In the genomic region with DNA sequence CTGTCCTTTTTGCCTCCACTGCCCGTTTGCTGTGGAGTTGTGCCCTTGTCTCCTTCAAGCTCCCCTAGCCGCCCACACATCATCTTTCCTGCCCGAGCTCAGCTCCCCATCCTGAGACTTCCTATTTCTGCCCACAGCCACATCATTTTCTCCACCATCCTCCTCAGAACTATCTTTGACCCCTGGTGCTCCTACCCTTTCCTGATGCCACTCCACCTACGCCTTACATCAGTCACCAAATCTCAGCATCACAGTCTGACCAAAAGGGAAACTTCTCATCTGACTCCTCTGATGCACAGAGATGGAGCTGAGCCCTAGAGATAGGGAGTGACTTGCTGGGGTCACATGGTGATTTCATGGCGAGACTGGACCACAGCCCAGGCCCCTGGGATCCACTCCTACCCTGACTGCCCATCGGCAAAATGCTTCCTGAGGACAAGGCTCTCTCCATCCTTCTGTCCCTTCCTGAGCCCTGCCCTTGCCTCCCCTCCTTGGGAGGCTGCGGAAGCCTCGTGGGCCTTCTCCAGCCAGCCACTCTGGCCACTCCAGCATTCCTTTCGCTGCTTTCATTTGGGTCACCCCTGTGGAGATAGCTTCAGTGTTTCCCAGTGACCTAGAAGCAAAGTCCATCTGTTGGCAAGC, we compare ENCODE assay signal across 7 cellular contexts. TPM values are rescaled to one million over a fixed set of nuclear protein-coding genes. Genes with fewer than 3 reads are reported as not detected.
A peak's percentile ranks its signal among the peaks of the same experiment; 100 is the strongest.
DNase-seq lines count a peak whose midpoint lies in the region; ATAC-seq and TF ChIP-seq lines count a peak whose summit lies in the region.
"Not testable (repeated sequence)": the region's sequence is repeated elsewhere in the genome, so short reads cannot be mapped to it uniquely, and the experiment has no call there.

No MANE protein-coding gene starts in this region.

- DNase-seq in activated CD4-positive, alpha-beta memory T cell treated with anti-CD3 and anti-CD28 coated beads for 36 hours, result peak; percentile 68
- peak; percentile 58 for DNase-seq in activated naive CD4-positive, alpha-beta T cell treated with anti-CD3 and anti-CD28 coated beads for 36 hours
- not testable (repeated sequence) for DNase-seq in central memory CD8-positive, alpha-beta T cell (ENCODE audit: low spot score in 2 of 2); memory B cell (ENCODE audit: low spot score in 2 of 2)

- not testable (repeated sequence) for H2AFZ ChIP-seq in SU-DHL-6 (ENCODE audit: low read depth, low read length, severe bottlenecking)

- peaks cover 73% of the 10 kb centered on the region for H3K4me1 ChIP-seq in DOHH2 (ENCODE audit: control insufficient read depth, low read length)

- not testable (repeated sequence) for H3K4me3 Mint-ChIP-seq in activated CD4-positive, alpha-beta memory T cell treated with anti-CD3 and anti-CD28 coated beads for 36 hours; activated naive CD4-positive, alpha-beta T cell treated with anti-CD3 and anti-CD28 coated beads for 36 hours; central memory CD8-positive, alpha-beta T cell; memory B cell; stimulated activated memory B cell treated with anti-CD40 and anti-IgM and Interleukin-4, amounts not matched to agents 10 μg/mL and 1 μg/mL and 100 μg/mL, for 72 hours

- H3K4me2 ChIP-seq in DOHH2 (ENCODE audit: low read length) (peak overlapping the region; percentile 37), SU-DHL-6 (ENCODE audit: low read depth, low read length, poor library complexity, severe bottlenecking) (peak overlapping the region; percentile 11)

- H4K20me1 ChIP-seq in DOHH2 (ENCODE audit: control insufficient read depth, insufficient read depth, low read depth, low read length); SU-DHL-6 (ENCODE audit: low read depth, low read length): not testable (repeated sequence)

- not testable (repeated sequence) for H3K4me3 ChIP-seq in DOHH2 (ENCODE audit: low read length); SU-DHL-6 (ENCODE audit: insufficient read depth, low read length, poor library complexity, severe bottlenecking)

- H3K9ac ChIP-seq in SU-DHL-6 (ENCODE audit: low read length), result peak overlapping the region; percentile 52

- not testable (repeated sequence) for ATAC-seq in central memory CD8-positive, alpha-beta T cell (replicated peaks; ENCODE audit: extremely low read depth, poor library complexity, severe bottlenecking); memory B cell (ENCODE audit: low read depth)
- peak; percentile 53 for ATAC-seq in stimulated activated memory B cell treated with anti-CD40 and anti-IgM and Interleukin-4, amounts not matched to agents 10 μg/mL and 1 μg/mL and 100 μg/mL, for 72 hours

- H3K27ac ChIP-seq in DOHH2 (ENCODE audit: low read depth, low read length) (peak overlapping the region; percentile 14; the same call in 1 of the 2 replicates), SU-DHL-6 (ENCODE audit: low read depth, low read length) (peak overlapping the region; percentile 95)

- not testable (repeated sequence) for H3K36me3 Mint-ChIP-seq in activated CD4-positive, alpha-beta memory T cell treated with anti-CD3 and anti-CD28 coated beads for 36 hours; activated naive CD4-positive, alpha-beta T cell treated with anti-CD3 and anti-CD28 coated beads for 36 hours (ENCODE audit: low read depth); central memory CD8-positive, alpha-beta T cell (ENCODE audit: insufficient read depth)
- H3K36me3 Mint-ChIP-seq in memory B cell, result peaks cover 14% of the 10 kb centered on the region
- peaks cover 32% of the 10 kb centered on the region for H3K36me3 Mint-ChIP-seq in stimulated activated memory B cell treated with anti-CD40 and anti-IgM and Interleukin-4, amounts not matched to agents 10 μg/mL and 1 μg/mL and 100 μg/mL, for 72 hours

- not testable (repeated sequence) for H3K27me3 Mint-ChIP-seq in activated CD4-positive, alpha-beta memory T cell treated with anti-CD3 and anti-CD28 coated beads for 36 hours; activated naive CD4-positive, alpha-beta T cell treated with anti-CD3 and anti-CD28 coated beads for 36 hours (ENCODE audit: low read depth); central memory CD8-positive, alpha-beta T cell; memory B cell; stimulated activated memory B cell treated with anti-CD40 and anti-IgM and Interleukin-4, amounts not matched to agents 10 μg/mL and 1 μg/mL and 100 μg/mL, for 72 hours

- H3K79me2 ChIP-seq in DOHH2 (ENCODE audit: control insufficient read depth, low read length) (peaks cover 79% of the 10 kb centered on the region), SU-DHL-6 (ENCODE audit: insufficient read depth, low read length) (peaks cover 60% of the 10 kb centered on the region; the same call in 1 of the 2 replicates)

- H3K4me1 Mint-ChIP-seq in activated CD4-positive, alpha-beta memory T cell treated with anti-CD3 and anti-CD28 coated beads for 36 hours (ENCODE audit: low read depth), result peaks cover 30% of the 10 kb centered on the region
- peaks cover 26% of the 10 kb centered on the region for H3K4me1 Mint-ChIP-seq in activated naive CD4-positive, alpha-beta T cell treated with anti-CD3 and anti-CD28 coated beads for 36 hours (ENCODE audit: low read depth)
- peaks cover 38% of the 10 kb centered on the region for H3K4me1 Mint-ChIP-seq in central memory CD8-positive, alpha-beta T cell
- H3K4me1 Mint-ChIP-seq in memory B cell, result peaks cover 21% of the 10 kb centered on the region
- peaks cover 59% of the 10 kb centered on the region for H3K4me1 Mint-ChIP-seq in stimulated activated memory B cell treated with anti-CD40 and anti-IgM and Interleukin-4, amounts not matched to agents 10 μg/mL and 1 μg/mL and 100 μg/mL, for 72 hours

- not testable (repeated sequence) for TF ChIP-seq CTCF in DOHH2 (IDR thresholded peaks at IDR 0.05; ENCODE audit: low read depth, low read length, poor library complexity, severe bottlenecking); SU-DHL-6 (IDR thresholded peaks at IDR 0.05; ENCODE audit: insufficient read depth, low read length, poor library complexity, severe bottlenecking)

- H3K27ac Mint-ChIP-seq in activated CD4-positive, alpha-beta memory T cell treated with anti-CD3 and anti-CD28 coated beads for 36 hours, result peak overlapping the region; percentile 63
- peak overlapping the region; percentile 67 for H3K27ac Mint-ChIP-seq in activated naive CD4-positive, alpha-beta T cell treated with anti-CD3 and anti-CD28 coated beads for 36 hours
- H3K27ac Mint-ChIP-seq in central memory CD8-positive, alpha-beta T cell (ENCODE audit: low read depth), result peak overlapping the region; percentile 62
- H3K27ac Mint-ChIP-seq in memory B cell, result peak overlapping the region; percentile 91
- H3K27ac Mint-ChIP-seq in stimulated activated memory B cell treated with anti-CD40 and anti-IgM and Interleukin-4, amounts not matched to agents 10 μg/mL and 1 μg/mL and 100 μg/mL, for 72 hours, result peak overlapping the region; percentile 74

- H3K27me3 ChIP-seq in DOHH2 (ENCODE audit: control insufficient read depth, low read length); SU-DHL-6 (ENCODE audit: low read length): not testable (repeated sequence)

- H3K9me3 ChIP-seq in DOHH2 (ENCODE audit: control insufficient read depth, insufficient read depth, low read length); SU-DHL-6 (ENCODE audit: insufficient read depth, low read length): not testable (repeated sequence)

- intact Hi-C loops in activated CD4-positive, alpha-beta memory T cell treated with anti-CD3 and anti-CD28 coated beads for 36 hours (cut with micrococcal nuclease), result loop anchor here (1.0 kb wide), 1 partner anchor 10 kb away; no protein-coding TSS in a partner anchor
- intact Hi-C loops in activated naive CD4-positive, alpha-beta T cell treated with anti-CD3 and anti-CD28 coated beads for 36 hours (cut with micrococcal nuclease), result not testable (repeated sequence)

- H3F3A ChIP-seq in DOHH2 (ENCODE audit: control insufficient read depth, insufficient read depth) (peaks cover 21% of the 10 kb centered on the region), SU-DHL-6 (ENCODE audit: insufficient read depth) (peaks cover 38% of the 10 kb centered on the region)

- not testable (repeated sequence) for H3K9me2 ChIP-seq in DOHH2 (replicated peaks; ENCODE audit: control insufficient read depth, low read length); SU-DHL-6 (replicated peaks; ENCODE audit: insufficient read depth, low read length)

- H3K9me3 Mint-ChIP-seq in activated CD4-positive, alpha-beta memory T cell treated with anti-CD3 and anti-CD28 coated beads for 36 hours; activated naive CD4-positive, alpha-beta T cell treated with anti-CD3 and anti-CD28 coated beads for 36 hours; central memory CD8-positive, alpha-beta T cell; memory B cell; stimulated activated memory B cell treated with anti-CD40 and anti-IgM and Interleukin-4, amounts not matched to agents 10 μg/mL and 1 μg/mL and 100 μg/mL, for 72 hours: not testable (repeated sequence)

- CTCF ChIA-PET in activated CD4-positive, alpha-beta memory T cell treated with anti-CD3 and anti-CD28 coated beads for 36 hours (lab: Charles Lee), result interaction anchor here (1.0 kb wide), 1 partner anchor 23 kb away, joined by 3 read pairs; no protein-coding TSS in a partner anchor
- CTCF ChIA-PET in activated naive CD4-positive, alpha-beta T cell treated with anti-CD3 and anti-CD28 coated beads for 36 hours (lab: Charles Lee), result not testable (repeated sequence)

- H3K36me3 ChIP-seq in DOHH2 (ENCODE audit: control insufficient read depth, low read length), result peaks cover 36% of the 10 kb centered on the region
- not testable (repeated sequence) for H3K36me3 ChIP-seq in SU-DHL-6 (ENCODE audit: low read length)

- POLR2A ChIA-PET in activated CD4-positive, alpha-beta memory T cell treated with anti-CD3 and anti-CD28 coated beads for 36 hours (lab: Charles Lee), result not testable (repeated sequence)

RNA-seq across cellular contexts. Expression of a gene that starts 19.7 kb away (rescaled TPM):
- total RNA-seq in activated CD4-positive, alpha-beta memory T cell treated with anti-CD3 and anti-CD28 coated beads for 36 hours, result 100 to 1,000 TPM; 134 to 146 TPM
- 100 to 1,000 TPM; 190 to 195 TPM for total RNA-seq in activated naive CD4-positive, alpha-beta T cell treated with anti-CD3 and anti-CD28 coated beads for 36 hours
